Comparison of ENCODE assay signal across 22 cellular contexts in genomic region chr20:24610341-24611115, GRCh38.
DNase-seq lines count a peak whose midpoint lies in the region; ATAC-seq, FAIRE-seq and TF ChIP-seq lines count a peak whose summit lies in the region.
"Had no signal": no experiment of that assay in that cellular context is flagged by ENCODE, and none has a peak within 500 bp of the region (broad histone marks: within the 10 kb centered on the region; RNA-seq: fewer than 3 reads in every experiment).

No MANE protein-coding gene starts in this region.

- H2BK5ac ChIP-seq in mesendoderm (ENCODE audit: low read length), result no peak overlapping the region

- no peaks in the 10 kb centered on the region for H3K27me3 ChIP-seq in BLaER1 treated with 17β-estradiol and CSF1 and Interleukin-3, amounts not matched to agents 10 nM and 100 nM
- H3K27me3 ChIP-seq in NT2/D1 (ENCODE audit: insufficient read depth, insufficient read length) (no peaks in the 10 kb centered on the region), dorsolateral prefrontal cortex (no peaks in the 10 kb centered on the region), mesendoderm (ENCODE audit: insufficient read depth, low read length, poor library complexity) (no peaks in the 10 kb centered on the region)
- H3K27me3 ChIP-seq: transverse colon had no signal

- H4K8ac ChIP-seq in mesendoderm (ENCODE audit: low read depth, low read length), result no peak overlapping the region

- H3K56ac ChIP-seq in mesendoderm (ENCODE audit: low read length), result no peak overlapping the region

- no peak for FAIRE-seq in kidney (lab: Jason Lieb, UNC)
- FAIRE-seq: GM18507 had no signal

- H3K27ac ChIP-seq in BLaER1 treated with 17β-estradiol and CSF1 and Interleukin-3, amounts not matched to agents 10 nM and 100 nM, result peak overlapping the region in 6 of 11 experiments; percentile 52 to 79 (median 74); a peak in 12 of 22 replicates
- H3K27ac ChIP-seq in dorsolateral prefrontal cortex (peak overlapping the region in 35 of 59 donors; percentile 8 to 72 (median 35)), mesendoderm (ENCODE audit: low read depth, low read length) (no peak overlapping the region), kidney (ENCODE audit: low read depth in 2 of 2, low read length in 2 of 2) (no peak overlapping the region)
- H3K27ac ChIP-seq: transverse colon had no signal

- no peak overlapping the region for H2BK15ac ChIP-seq in mesendoderm (replicated peaks; ENCODE audit: low read depth)

- no peak for ATAC-seq in HG03521 (IDR thresholded peaks at IDR 0.05; ENCODE audit: unreplicated experiment)
- ATAC-seq: CD8-positive, alpha-beta T cell; effector memory CD8-positive, alpha-beta T cell; HCT116 had no signal

- in situ Hi-C loops in GM13977 (cut with MboI; ENCODE audit: low pct_unique_long_range_greater_than_20kb, low sequenced_read_pairs, unreplicated experiment), result no loop called here

- H3K4me3 ChIP-seq in BLaER1 treated with 17β-estradiol and CSF1 and Interleukin-3, amounts not matched to agents 10 nM and 100 nM, result no peak overlapping the region
- H3K4me3 ChIP-seq in NT2/D1 (ENCODE audit: insufficient read length, low read depth) (no peak overlapping the region), dorsolateral prefrontal cortex (no peak overlapping the region), mesendoderm (ENCODE audit: low read length) (no peak overlapping the region), kidney (ENCODE audit: low read length in 2 of 2) (no peak overlapping the region)
- H3K4me3 ChIP-seq: transverse colon had no signal

- WGBS in mesendoderm (ENCODE audit: extremely low coverage, insufficient coverage, low lambda C conversion rate), result no CpG with 5 or more reads among the region's 16 CpGs

- H3K36me3 ChIP-seq in BLaER1 treated with 17β-estradiol and CSF1 and Interleukin-3, amounts not matched to agents 10 nM and 100 nM, result no peaks in the 10 kb centered on the region
- H3K36me3 ChIP-seq in NT2/D1 (ENCODE audit: insufficient read depth, insufficient read length, low read length) (no peaks in the 10 kb centered on the region), mesendoderm (ENCODE audit: control insufficient read depth, insufficient read depth, low read length) (no peaks in the 10 kb centered on the region), kidney (ENCODE audit: control insufficient read depth in 1 of 2, insufficient read depth in 2 of 2, low read length in 2 of 2) (no peaks in the 10 kb centered on the region)
- H3K36me3 ChIP-seq: transverse colon had no signal

- H2AK5ac ChIP-seq in mesendoderm (ENCODE audit: low read length), result no peak overlapping the region

- no peak overlapping the region for H3K23ac ChIP-seq in mesendoderm (ENCODE audit: low read length)

- no peak overlapping the region for H4K5ac ChIP-seq in mesendoderm (ENCODE audit: low read length)

- H3K4ac ChIP-seq in mesendoderm (ENCODE audit: low read depth, low read length), result no peak overlapping the region

- peaks cover 26 to 70% (median 67%) of the 10 kb centered on the region in 10 experiments for H3K4me1 ChIP-seq in BLaER1 treated with 17β-estradiol and CSF1 and Interleukin-3, amounts not matched to agents 10 nM and 100 nM
- H3K4me1 ChIP-seq in NT2/D1 (ENCODE audit: insufficient read depth, insufficient read length), result peaks cover 4% of the 10 kb centered on the region
- H3K4me1 ChIP-seq in mesendoderm (ENCODE audit: control insufficient read depth, low read depth, low read length), result peaks cover 9% of the 10 kb centered on the region
- H3K4me1 ChIP-seq in kidney (ENCODE audit: control insufficient read depth in 1 of 2, insufficient read depth in 1 of 2, low read depth in 1 of 2, low read length in 2 of 2), result no peaks in the 10 kb centered on the region
- H3K4me1 ChIP-seq: transverse colon had no signal

- H3K79me2 ChIP-seq in mesendoderm (ENCODE audit: control insufficient read depth, insufficient read depth, low read length), result no peaks in the 10 kb centered on the region

- H4K20me1 ChIP-seq in BLaER1 treated with 17β-estradiol and CSF1 and Interleukin-3, amounts not matched to agents 10 nM and 100 nM, result no peaks in the 10 kb centered on the region

- H3K79me1 ChIP-seq in mesendoderm (ENCODE audit: low read length), result no peaks in the 10 kb centered on the region

- no peak overlapping the region for H2BK120ac ChIP-seq in mesendoderm (ENCODE audit: low read depth, low read length)

- H3K9me3 ChIP-seq in BLaER1 treated with 17β-estradiol and CSF1 and Interleukin-3, amounts not matched to agents 10 nM and 100 nM (replicated peaks in 1 of 11), result no peaks in the 10 kb centered on the region
- no peaks in the 10 kb centered on the region for H3K9me3 ChIP-seq in NT2/D1 (ENCODE audit: insufficient read depth, low read length)
- H3K9me3 ChIP-seq in kidney (ENCODE audit: control insufficient read depth in 1 of 2, low read length in 2 of 2), result no peaks in the 10 kb centered on the region
- H3K9me3 ChIP-seq: transverse colon had no signal

- DNase-seq in NT2/D1 (ENCODE audit: low read depth, low spot score), result peak; percentile 68
- DNase-seq in dorsolateral prefrontal cortex, result no peak
- peak; percentile 93 for DNase-seq in mesendoderm
- no peak for DNase-seq in kidney
- no peak for DNase-seq in GM13977 (ENCODE audit: low spot score)
- no peak for DNase-seq in epidermal melanocyte (ENCODE audit: insufficient read length, low spot score)
- DNase-seq: activated CD4-positive, alpha-beta T cell treated with anti-CD3 and anti-CD28 coated beads, Interleukin-2, amount 10 ng/mL, durations not matched to agents 7 days and 5 days; activated gamma-delta T cell treated with Interleukin-2 at 50 U/mL for 16 hours; amniotic stem cell; CD8-positive, alpha-beta T cell; DMS79; effector memory CD8-positive, alpha-beta T cell; NCI-H1417; NCI-H2171; NCI-H748 treated with DMSO at 0.1 percent for 48 hours; retina; stimulated activated naive CD4-positive, alpha-beta T cell treated with Interleukin-2 at 50 U/mL for 16 hours; transverse colon had no signal

- H3K9ac ChIP-seq in BLaER1 treated with 17β-estradiol and CSF1 and Interleukin-3, amounts not matched to agents 10 nM and 100 nM, result no peak overlapping the region; a peak in 2 of 22 replicates
- H3K9ac ChIP-seq in NT2/D1 (ENCODE audit: insufficient read length, low read depth) (no peak overlapping the region), mesendoderm (ENCODE audit: low read length) (no peak overlapping the region), kidney (ENCODE audit: low read length in 2 of 2) (no peak overlapping the region)

- H3K4me2 ChIP-seq in BLaER1 treated with 17β-estradiol and CSF1 and Interleukin-3, amounts not matched to agents 10 nM and 100 nM, result peak overlapping the region; percentile 5 to 91 (median 81); a peak in 18 of 22 replicates
- no peak overlapping the region for H3K4me2 ChIP-seq in mesendoderm (ENCODE audit: low read length)

- no peak overlapping the region for H3K18ac ChIP-seq in mesendoderm (ENCODE audit: low read length)

- intact Hi-C loops in dorsolateral prefrontal cortex (cut with DNase I), result no loop called here
- intact Hi-C loops in kidney (cut with DNase I), result no loop called here

- TF ChIP-seq CTCF in dorsolateral prefrontal cortex (IDR thresholded peaks at IDR 0.05 in 54 of 56, conservative IDR thresholded peaks at IDR 0.05 in 2 of 56; ENCODE audit: low read depth in 1 of 56, partially characterized antibody in 56 of 56) (no peak), kidney (IDR thresholded peaks at IDR 0.05; ENCODE audit: borderline replicate concordance, extremely low read depth, insufficient read depth) (no peak), GM13977 (IDR thresholded peaks at IDR 0.05; ENCODE audit: extremely low read depth, insufficient read depth, missing control alignments) (no peak)

Comparison
In these comparisons a context has a peak if more than half of its experiments do, and no peak if none do; other contexts are left out.
1. H3K27ac ChIP-seq: peak in BLaER1 treated with 17β-estradiol and CSF1 and Interleukin-3, amounts not matched to agents 10 nM and 100 nM (6 of 11) and dorsolateral prefrontal cortex (35 of 59); none in mesendoderm (single experiment) and kidney (0 of 2).
2. DNase-seq: peak in NT2/D1 (single experiment) and mesendoderm (single experiment); none in dorsolateral prefrontal cortex (0 of 10), kidney (single experiment), GM13977 (single experiment) and epidermal melanocyte (single experiment).